In genomic region chr9:32992596-32993238, GRCh38 we compare ENCODE assay signal across 17 cellular contexts. TPM values are rescaled to one million over a fixed set of nuclear protein-coding genes. Genes with fewer than 3 reads are reported as not detected.
DNase-seq lines count a peak whose midpoint lies in the region; ATAC-seq, FAIRE-seq and TF ChIP-seq lines count a peak whose summit lies in the region.
"Had no signal": no experiment of that assay in that cellular context is flagged by ENCODE, and none has a peak within 500 bp of the region (broad histone marks: within the 10 kb centered on the region; RNA-seq: fewer than 3 reads in every experiment).

No MANE protein-coding gene starts in this region.

- WGBS in GM12878 (ENCODE audit: insufficient coverage, insufficient replicate concordance, low lambda C conversion rate, missing lambda C conversion rate), result 69% methylated on average over 3 of the region's 3 CpGs
- 60 to 71% methylated on average over 3 of the region's 3 CpGs for WGBS in body of pancreas, 2 donors

- RAD21 ChIA-PET in GM12878 (lab: Charles Lee; ENCODE audit: unreplicated experiment), result no interaction called here

- H3K9ac ChIP-seq in GM12878 (ENCODE audit: control insufficient read depth, insufficient read depth, low read length), result no peak overlapping the region

- intact Hi-C loops in Right ventricle myocardium inferior (cut with DNase I), result no loop called here
- intact Hi-C loops in cardiac septum (cut with DNase I), result no loop called here
- intact Hi-C loops in GM12878 (cut with micrococcal nuclease; ENCODE audit: unreplicated experiment), result no loop called here
- intact Hi-C loops in left ventricle myocardium superior (cut with micrococcal nuclease), result no loop called here
- intact Hi-C loops in natural killer cell (cut with micrococcal nuclease), result no loop called here
- intact Hi-C loops in body of pancreas (cut with DNase I), result no loop called here

- no peak overlapping the region for H2AFZ ChIP-seq in GM12878 (ENCODE audit: control insufficient read depth, low read depth, low read length)
- H2AFZ ChIP-seq: GM23338 had no signal

- no peaks in the 10 kb centered on the region for H3K9me3 Mint-ChIP-seq in natural killer cell
- H3K9me3 Mint-ChIP-seq: activated naive CD4-positive, alpha-beta T cell treated with anti-CD3 and anti-CD28 coated beads, Interleukin-2, amount 10 ng/mL, durations not matched to agents 7 days and 5 days; brain; GM23338 had no signal

- CTCF ChIA-PET in GM12878 (lab: Yijun Ruan, JAX), result interaction anchor here (1.1 to 1.5 kb wide), 2 partner anchors 34 to 413 kb away, joined by 3 to 5 read pairs; no protein-coding TSS in a partner anchor

- no peak overlapping the region for H3K4me3 Mint-ChIP-seq in natural killer cell
- H3K4me3 Mint-ChIP-seq: activated naive CD4-positive, alpha-beta T cell treated with anti-CD3 and anti-CD28 coated beads, Interleukin-2, amount 10 ng/mL, durations not matched to agents 7 days and 5 days; GM23338 had no signal

- H3K4me2 ChIP-seq in GM12878 (ENCODE audit: control insufficient read depth, insufficient read depth), result no peak overlapping the region
- H3K4me2 ChIP-seq: GM23338 had no signal

- POLR2A ChIA-PET in GM12878 (lab: Charles Lee), result no interaction called here

- H3K4me3 ChIP-seq in GM12878, result no peak overlapping the region
- no peak overlapping the region for H3K4me3 ChIP-seq in body of pancreas
- H3K4me3 ChIP-seq: GM23338, prostate gland had no signal

- H3K27me3 ChIP-seq in GM12878 (replicated peaks in 1 of 2; ENCODE audit: control insufficient read depth in 2 of 2, insufficient read depth in 2 of 2, low read length in 1 of 2) (no peaks in the 10 kb centered on the region), body of pancreas (no peaks in the 10 kb centered on the region)

- ATAC-seq in Right ventricle myocardium inferior, result peak; percentile 38
- peak; percentile 34; the same call in 2 of the 3 replicates for ATAC-seq in GM12878
- peak; percentile 50 for ATAC-seq in left ventricle myocardium superior
- ATAC-seq in GM21619 (IDR thresholded peaks at IDR 0.05; ENCODE audit: unreplicated experiment), result no peak
- ATAC-seq in natural killer cell, result no peak
- no peak for ATAC-seq in body of pancreas
- ATAC-seq: GM23338 had no signal

- peaks cover 2 to 20% of the 10 kb centered on the region in 2 experiments for H3K36me3 ChIP-seq in GM12878 (ENCODE audit: control insufficient read depth in 2 of 2, insufficient read depth in 2 of 2, low read length in 1 of 2)
- peaks cover 0 to 11% of the 10 kb centered on the region in 2 donors for H3K36me3 ChIP-seq in body of pancreas (replicated peaks in 1 of 2; ENCODE audit: insufficient read depth in 1 of 2, low read depth in 2 of 2)

- H3K27ac ChIP-seq in GM12878 (ENCODE audit: control insufficient read depth, insufficient read depth) (no peak overlapping the region), body of pancreas (no peak overlapping the region)
- H3K27ac ChIP-seq: prostate gland had no signal

- TF ChIP-seq CTCF in GM12878 (IDR thresholded peaks at IDR 0.05 in 2 of 3, conservative IDR thresholded peaks at IDR 0.05 in 1 of 3; ENCODE audit: control insufficient read depth in 2 of 3, extremely low read depth in 1 of 3, insufficient read depth in 1 of 3, low read depth in 3 of 3, low read length in 3 of 3) (no peak), natural killer cell (IDR thresholded peaks at IDR 0.05) (no peak), body of pancreas (IDR thresholded peaks at IDR 0.05) (no peak)

- BruUV-seq in GM12878 (replicated peaks; lab: Mats Ljungman, UMichigan), result no TSS peak

- peaks cover 27 to 33% of the 10 kb centered on the region in 2 donors for H3K4me1 Mint-ChIP-seq in natural killer cell
- H3K4me1 Mint-ChIP-seq: GM23338 had no signal

- no peak for TF ChIP-seq POLR2A in GM12878 (IDR thresholded peaks at IDR 0.05; ENCODE audit: low read depth, low read length)
- no peak for TF ChIP-seq POLR2A in body of pancreas (IDR thresholded peaks at IDR 0.05)

- no peak for FAIRE-seq in GM12878 (lab: Jason Lieb, UNC)

- H3K36me3 Mint-ChIP-seq in natural killer cell, result peaks cover 16% of the 10 kb centered on the region

- no peaks in the 10 kb centered on the region for H3K9me3 ChIP-seq in GM12878 (replicated peaks; ENCODE audit: control insufficient read depth, insufficient read depth, low read length)
- no peaks in the 10 kb centered on the region for H3K9me3 ChIP-seq in body of pancreas
- H3K9me3 ChIP-seq: prostate gland had no signal

- no peak overlapping the region for H3K27ac Mint-ChIP-seq in natural killer cell
- H3K27ac Mint-ChIP-seq: GM23338 had no signal

- peaks cover 4% of the 10 kb centered on the region for H3K79me2 ChIP-seq in GM12878 (ENCODE audit: control insufficient read depth, insufficient read depth, low read length)

- no peak for TF ChIP-seq EP300 in GM12878 (IDR thresholded peaks at IDR 0.05; ENCODE audit: borderline replicate concordance in 1 of 2, control insufficient read depth in 1 of 2, low read depth in 2 of 2, low read length in 2 of 2)

- SMC1A ChIA-PET in GM12878 (lab: Charles Lee; ENCODE audit: uncharacterized antibody, unreplicated experiment), result interaction anchor here (0.9 to 1.0 kb wide), 2 partner anchors 34 to 234 kb away, joined by 3 to 4 read pairs; no protein-coding TSS in a partner anchor

- TF ChIP-seq RAD21 in GM12878 (IDR thresholded peaks at IDR 0.05; ENCODE audit: insufficient read depth, low read depth, low read length), result no peak

- no peaks in the 10 kb centered on the region for H3K27me3 Mint-ChIP-seq in natural killer cell (ENCODE audit: low read depth in 2 of 2)
- H3K27me3 Mint-ChIP-seq: activated naive CD4-positive, alpha-beta T cell treated with anti-CD3 and anti-CD28 coated beads, Interleukin-2, amount 10 ng/mL, durations not matched to agents 7 days and 5 days; brain had no signal

- no peaks in the 10 kb centered on the region; the same call in 1 of the 2 replicates for H4K20me1 ChIP-seq in GM12878 (ENCODE audit: control insufficient read depth, insufficient read depth)

- in situ Hi-C loops in GM12878 (cut with MboI), result no loop called here

- H3K4me1 ChIP-seq in GM12878 (ENCODE audit: control insufficient read depth, insufficient read depth, low read length), result no peaks in the 10 kb centered on the region
- H3K4me1 ChIP-seq in body of pancreas, result peaks cover 15% of the 10 kb centered on the region
- H3K4me1 ChIP-seq: prostate gland had no signal

- DNase-seq in Right ventricle myocardium inferior (ENCODE audit: missing footprints) (no peak), cardiac septum (ENCODE audit: low spot score) (no peak), GM12878 (ENCODE audit: low read depth, low spot score) (no peak), left ventricle myocardium superior (no peak), superior temporal gyrus (ENCODE audit: extremely low spot score) (peak; percentile 12), natural killer cell (no peak), body of pancreas (no peak)
- DNase-seq: activated CD4-positive, alpha-beta T cell treated with anti-CD3 and anti-CD28 coated beads for 4 hours; activated naive CD4-positive, alpha-beta T cell treated with anti-CD3 and anti-CD28 coated beads, Interleukin-2, amount 10 ng/mL, durations not matched to agents 7 days and 5 days; NCI-H1694 treated with DMSO at 0.1 percent for 48 hours; NCI-H446; stimulated activated CD4-positive, alpha-beta T cell treated with anti-CD3 and anti-CD28 coated beads, Interleukin-15, amount 100 ng/mL, for 24 hours; T1000 had no signal

TF ChIP-seq in GM12878, 131 proteins besides CTCF, POLR2A, EP300 and RAD21 (continues in another document):
- TF ChIP-seq DPF2 (IDR thresholded peaks at IDR 0.05), result no peak

RNA-seq across cellular contexts. Expression of gene APTX, which starts 8.7 kb away (rescaled TPM):
- 12.2 TPM for total RNA-seq in Right ventricle myocardium inferior
- 18.7 TPM for total RNA-seq in cardiac septum
- total RNA-seq in GM12878 (2013; cell fraction: nucleolus; rRNA removed), result 55.9 and 60.3 TPM in 2 replicates
- total RNA-seq in GM12878 (2014; rRNA removed), result 45.1 and 51.6 TPM in 2 replicates
- total RNA-seq in GM12878 (2014; rRNA removed; fragmentation: Illumina TruSeq; extraction: Trizol), result 50.6 and 54.9 TPM in 2 replicates
- 37.7 and 40.9 TPM in 2 replicates for total RNA-seq in GM12878 (2021)
- 28.9 TPM for polyA plus RNA-seq in GM12878 (2011; ENCODE audit: low read depth)
- polyA plus RNA-seq in GM12878 (2011; rRNA removed), result 56.6 and 70.7 TPM in 2 replicates
- polyA plus RNA-seq in GM12878 (2011; cell fraction: cytosol; rRNA removed), result 29.4 and 30.4 TPM in 2 replicates
- 44.7 and 46.5 TPM in 2 replicates for polyA plus RNA-seq in GM12878 (2011; cell fraction: nucleus; rRNA removed)
- polyA plus RNA-seq in GM12878 (2012), result 31.7 and 32.3 TPM in 2 replicates
- 58.3 and 70.1 TPM in 2 replicates for polyA plus RNA-seq in GM12878 (2014; fragmentation: Illumina TruSeq; extraction: Trizol)
- 10 to 100 TPM; 73.9 to 74.8 TPM for polyA plus RNA-seq in GM12878 (2014; fragmentation: Nextera tagmentation; extraction: Ambion mirVana)
- polyA plus RNA-seq in GM12878 (2014; rRNA removed), result 44.8 and 54.1 TPM in 2 replicates
- 10 to 100 TPM; 81.7 to 87.0 TPM for polyA plus RNA-seq in GM12878 (2016; fragmentation: Nextera tagmentation; extraction: Ambion mirVana)
- polyA minus RNA-seq in GM12878 (2011; rRNA and poly(A)+ RNA removed), result 25.1 and 31.6 TPM in 2 replicates
- 8.0 and 16.6 TPM in 2 replicates for polyA minus RNA-seq in GM12878 (2011; cell fraction: cytosol; rRNA and poly(A)+ RNA removed)
- 20.1 and 32.4 TPM in 2 replicates for polyA minus RNA-seq in GM12878 (2011; cell fraction: nucleus; rRNA and poly(A)+ RNA removed)
- total RNA-seq in left ventricle myocardium superior, result 12.0 TPM
- total RNA-seq in natural killer cell, result 10 to 100 TPM; 23.0 to 25.9 (median 24.5) TPM
- total RNA-seq in body of pancreas, result 10 to 100 TPM; 12.5 to 21.5 TPM

RNA-seq across cellular contexts. Expression of gene DNAJA1, which starts 32.4 kb away (rescaled TPM):
- total RNA-seq in Right ventricle myocardium inferior (82.3 TPM), cardiac septum (87.6 TPM), GM12878 (2014; rRNA removed) (69.7 and 77.9 TPM in 2 replicates), GM12878 (2014; rRNA removed; fragmentation: Illumina TruSeq; extraction: Trizol) (135 and 143 TPM in 2 replicates), GM12878 (2021) (105 and 109 TPM in 2 replicates), left ventricle myocardium superior (90.9 TPM), natural killer cell (100 to 1,000 TPM; 150 to 244 (median 192) TPM), body of pancreas (10 to 100 TPM; 33.5 to 36.6 TPM)
- 29.0 and 31.2 TPM in 2 replicates for total RNA-seq in GM12878 (2013; cell fraction: nucleolus; rRNA removed)
- polyA plus RNA-seq in GM12878 (2011; ENCODE audit: low read depth), result 44.2 TPM
- polyA plus RNA-seq in GM12878 (2011; rRNA removed) (206 and 243 TPM in 2 replicates), GM12878 (2014; fragmentation: Illumina TruSeq; extraction: Trizol) (171 and 195 TPM in 2 replicates), GM12878 (2014; fragmentation: Nextera tagmentation; extraction: Ambion mirVana) (100 to 1,000 TPM; 115 to 149 TPM), GM12878 (2014; rRNA removed) (98.8 and 114 TPM in 2 replicates), GM12878 (2016; fragmentation: Nextera tagmentation; extraction: Ambion mirVana) (100 to 1,000 TPM; 160 to 162 TPM)
- polyA plus RNA-seq in GM12878 (2011; cell fraction: cytosol; rRNA removed), result 85.5 and 86.9 TPM in 2 replicates
- polyA plus RNA-seq in GM12878 (2011; cell fraction: nucleus; rRNA removed), result 51.1 and 71.9 TPM in 2 replicates
- polyA plus RNA-seq in GM12878 (2012), result 71.1 and 80.8 TPM in 2 replicates
- polyA minus RNA-seq in GM12878 (2011; rRNA and poly(A)+ RNA removed), result 91.3 and 178 TPM in 2 replicates
- 70.4 and 89.4 TPM in 2 replicates for polyA minus RNA-seq in GM12878 (2011; cell fraction: cytosol; rRNA and poly(A)+ RNA removed)
- 21.0 and 40.6 TPM in 2 replicates for polyA minus RNA-seq in GM12878 (2011; cell fraction: nucleus; rRNA and poly(A)+ RNA removed)

Comparison
In these comparisons a context has a peak if more than half of its experiments do, and no peak if none do; other contexts are left out.
1. ATAC-seq: peak in Right ventricle myocardium inferior (single experiment), GM12878 (single experiment) and left ventricle myocardium superior (single experiment); none in GM21619 (single experiment), natural killer cell (0 of 3) and body of pancreas (single experiment).